In genomic region chr1:60564196-60564595, GRCh38 we compare ENCODE assay signal across 17 cellular contexts.
A peak's percentile ranks its signal among the peaks of the same experiment; 100 is the strongest.
DNase-seq lines count a peak whose midpoint lies in the region; TF ChIP-seq lines count a peak whose summit lies in the region.
"Had no signal": no experiment of that assay in that cellular context is flagged by ENCODE, and none has a peak within 500 bp of the region (broad histone marks: within the 10 kb centered on the region; RNA-seq: fewer than 3 reads in every experiment).

No MANE protein-coding gene starts in this region.

- peaks cover 5% of the 10 kb centered on the region for H3K9me3 Mint-ChIP-seq in osteocyte (ENCODE audit: unreplicated experiment)
- H3K9me3 Mint-ChIP-seq in activated CD4-positive, alpha-beta memory T cell treated with anti-CD3 and anti-CD28 coated beads for 36 hours = no peaks in the 10 kb centered on the region
- H3K9me3 Mint-ChIP-seq: GM23338, H9 had no signal

- TF ChIP-seq CTCF in choroid plexus epithelial cell (conservative IDR thresholded peaks at IDR 0.05; ENCODE audit: low read depth, low read length) (no peak), osteocyte (IDR thresholded peaks at IDR 0.05) (no peak)

- no peak overlapping the region for H3K4me3 ChIP-seq in choroid plexus epithelial cell (ENCODE audit: low read depth, low read length)
- H3K4me3 ChIP-seq: BLaER1, GM23338 had no signal

- H3K27me3 Mint-ChIP-seq in osteocyte (ENCODE audit: unreplicated experiment) = no peaks in the 10 kb centered on the region
- no peaks in the 10 kb centered on the region for H3K27me3 Mint-ChIP-seq in activated CD4-positive, alpha-beta memory T cell treated with anti-CD3 and anti-CD28 coated beads for 36 hours
- H3K27me3 Mint-ChIP-seq: B cell; CD4-positive, CD25-positive, alpha-beta regulatory T cell had no signal

- H3K27ac Mint-ChIP-seq in osteocyte (ENCODE audit: unreplicated experiment) = peak overlapping the region; percentile 78
- H3K27ac Mint-ChIP-seq in activated CD4-positive, alpha-beta memory T cell treated with anti-CD3 and anti-CD28 coated beads for 36 hours = no peak overlapping the region
- H3K27ac Mint-ChIP-seq: B cell; CD4-positive, CD25-positive, alpha-beta regulatory T cell; CD8-positive, alpha-beta T cell; GM23338; H9 had no signal

- H3K36me3 Mint-ChIP-seq in osteocyte (ENCODE audit: unreplicated experiment) = no peaks in the 10 kb centered on the region
- H3K36me3 Mint-ChIP-seq in activated CD4-positive, alpha-beta memory T cell treated with anti-CD3 and anti-CD28 coated beads for 36 hours = no peaks in the 10 kb centered on the region
- H3K36me3 Mint-ChIP-seq: CD4-positive, CD25-positive, alpha-beta regulatory T cell; CD8-positive, alpha-beta T cell had no signal

- CTCF ChIA-PET in activated CD4-positive, alpha-beta memory T cell treated with anti-CD3 and anti-CD28 coated beads for 36 hours (lab: Charles Lee) = no interaction called here

- intact Hi-C loops in cardiac septum (cut with DNase I) = no loop called here
- intact Hi-C loops in activated CD4-positive, alpha-beta memory T cell treated with anti-CD3 and anti-CD28 coated beads for 36 hours (cut with micrococcal nuclease) = no loop called here

- peak overlapping the region; percentile 9 for H3K4me3 Mint-ChIP-seq in osteocyte (ENCODE audit: unreplicated experiment)
- no peak overlapping the region for H3K4me3 Mint-ChIP-seq in activated CD4-positive, alpha-beta memory T cell treated with anti-CD3 and anti-CD28 coated beads for 36 hours
- H3K4me3 Mint-ChIP-seq: B cell; CD4-positive, CD25-positive, alpha-beta regulatory T cell; CD8-positive, alpha-beta T cell; GM23338; H9 had no signal

- H3K4me1 Mint-ChIP-seq in osteocyte (ENCODE audit: unreplicated experiment) = peaks cover 59% of the 10 kb centered on the region
- H3K4me1 Mint-ChIP-seq in activated CD4-positive, alpha-beta memory T cell treated with anti-CD3 and anti-CD28 coated beads for 36 hours (ENCODE audit: low read depth) = no peaks in the 10 kb centered on the region
- H3K4me1 Mint-ChIP-seq: B cell; CD4-positive, CD25-positive, alpha-beta regulatory T cell; GM23338; H9 had no signal

- peak; percentile 25 for DNase-seq in NCI-H2171 treated with DMSO at 0.1 percent for 48 hours (lab: John Stamatoyannopoulos, UW)
- no peak for DNase-seq in NCI-H2171 (lab: John Stamatoyannopoulos, UW)
- DNase-seq in choroid plexus epithelial cell (ENCODE audit: low read depth) = peak; percentile 66
- peak; percentile 63 for DNase-seq in fibroblast of gingiva (ENCODE audit: low read depth)
- DNase-seq in osteocyte (ENCODE audit: extremely low spot score, unreplicated experiment) = no peak
- DNase-seq in cardiac septum (ENCODE audit: low spot score) = no peak
- no peak for DNase-seq in COLO668 (lab: John Stamatoyannopoulos, UW; ENCODE audit: unreplicated experiment)
- no peak for DNase-seq in activated CD4-positive, alpha-beta memory T cell treated with anti-CD3 and anti-CD28 coated beads for 36 hours
- DNase-seq: CD4-positive, CD25-positive, alpha-beta regulatory T cell; CD8-positive, alpha-beta T cell; DMS53; DMS79 treated with DMSO at 0.1 percent for 48 hours; GF-D8; H9 had no signal

- POLR2A ChIA-PET in activated CD4-positive, alpha-beta memory T cell treated with anti-CD3 and anti-CD28 coated beads for 36 hours (lab: Charles Lee) = no interaction called here

Comparison
In these comparisons a context has a peak if more than half of its experiments do, and no peak if none do; other contexts are left out.
1. DNase-seq: peak in NCI-H2171 treated with DMSO at 0.1 percent for 48 hours (single experiment), choroid plexus epithelial cell (single experiment) and fibroblast of gingiva (single experiment); none in NCI-H2171 (single experiment), osteocyte (single experiment), cardiac septum (single experiment), COLO668 (single experiment) and activated CD4-positive, alpha-beta memory T cell treated with anti-CD3 and anti-CD28 coated beads for 36 hours (single experiment).